ENCODE assay signal across 1 cellular context in the genomic region with DNA sequence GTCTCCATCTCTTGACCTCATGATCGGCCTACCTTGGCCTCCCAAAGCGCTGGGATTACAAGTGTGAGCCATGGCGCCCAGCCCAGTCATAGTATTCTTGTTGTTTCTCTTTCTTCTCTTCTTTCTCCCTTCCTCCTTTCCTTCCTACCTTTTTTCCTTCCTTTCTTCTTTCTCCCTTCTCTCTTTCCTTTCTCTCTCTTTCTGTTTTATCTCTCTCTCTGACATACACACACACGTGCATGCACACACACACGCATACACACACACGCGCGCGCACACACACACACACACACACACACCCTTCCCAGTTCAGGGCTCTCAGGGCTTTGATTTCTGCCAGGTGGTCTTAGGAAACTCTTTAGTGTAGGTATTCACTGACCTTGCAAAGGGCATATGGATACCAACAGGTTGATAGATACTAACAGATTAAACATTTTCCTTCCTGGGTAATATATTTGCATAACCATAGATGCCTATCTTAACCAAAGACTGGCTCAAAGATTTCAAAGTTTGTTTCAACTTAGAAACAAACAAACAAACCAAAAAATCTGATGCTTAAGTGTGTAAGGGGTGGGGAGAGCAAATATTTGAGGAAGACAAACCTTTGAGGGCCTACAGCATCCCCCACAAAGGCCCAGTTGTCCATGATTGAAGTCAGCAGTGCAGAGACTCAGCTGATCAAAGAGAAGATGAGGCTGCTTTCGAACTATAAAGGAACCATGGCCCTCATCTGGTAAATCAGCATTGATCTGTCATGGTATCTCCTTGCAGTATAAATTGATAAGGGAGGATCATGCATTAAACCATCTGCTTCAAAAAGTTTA.
TF ChIP-seq lines count a peak whose summit lies in the region.

No MANE protein-coding gene starts in this region.

TF ChIP-seq in GM23338, 12 proteins besides CTCF, POLR2A, EP300 and RAD21 (continued from another document):
- TF ChIP-seq, protein P1, sequence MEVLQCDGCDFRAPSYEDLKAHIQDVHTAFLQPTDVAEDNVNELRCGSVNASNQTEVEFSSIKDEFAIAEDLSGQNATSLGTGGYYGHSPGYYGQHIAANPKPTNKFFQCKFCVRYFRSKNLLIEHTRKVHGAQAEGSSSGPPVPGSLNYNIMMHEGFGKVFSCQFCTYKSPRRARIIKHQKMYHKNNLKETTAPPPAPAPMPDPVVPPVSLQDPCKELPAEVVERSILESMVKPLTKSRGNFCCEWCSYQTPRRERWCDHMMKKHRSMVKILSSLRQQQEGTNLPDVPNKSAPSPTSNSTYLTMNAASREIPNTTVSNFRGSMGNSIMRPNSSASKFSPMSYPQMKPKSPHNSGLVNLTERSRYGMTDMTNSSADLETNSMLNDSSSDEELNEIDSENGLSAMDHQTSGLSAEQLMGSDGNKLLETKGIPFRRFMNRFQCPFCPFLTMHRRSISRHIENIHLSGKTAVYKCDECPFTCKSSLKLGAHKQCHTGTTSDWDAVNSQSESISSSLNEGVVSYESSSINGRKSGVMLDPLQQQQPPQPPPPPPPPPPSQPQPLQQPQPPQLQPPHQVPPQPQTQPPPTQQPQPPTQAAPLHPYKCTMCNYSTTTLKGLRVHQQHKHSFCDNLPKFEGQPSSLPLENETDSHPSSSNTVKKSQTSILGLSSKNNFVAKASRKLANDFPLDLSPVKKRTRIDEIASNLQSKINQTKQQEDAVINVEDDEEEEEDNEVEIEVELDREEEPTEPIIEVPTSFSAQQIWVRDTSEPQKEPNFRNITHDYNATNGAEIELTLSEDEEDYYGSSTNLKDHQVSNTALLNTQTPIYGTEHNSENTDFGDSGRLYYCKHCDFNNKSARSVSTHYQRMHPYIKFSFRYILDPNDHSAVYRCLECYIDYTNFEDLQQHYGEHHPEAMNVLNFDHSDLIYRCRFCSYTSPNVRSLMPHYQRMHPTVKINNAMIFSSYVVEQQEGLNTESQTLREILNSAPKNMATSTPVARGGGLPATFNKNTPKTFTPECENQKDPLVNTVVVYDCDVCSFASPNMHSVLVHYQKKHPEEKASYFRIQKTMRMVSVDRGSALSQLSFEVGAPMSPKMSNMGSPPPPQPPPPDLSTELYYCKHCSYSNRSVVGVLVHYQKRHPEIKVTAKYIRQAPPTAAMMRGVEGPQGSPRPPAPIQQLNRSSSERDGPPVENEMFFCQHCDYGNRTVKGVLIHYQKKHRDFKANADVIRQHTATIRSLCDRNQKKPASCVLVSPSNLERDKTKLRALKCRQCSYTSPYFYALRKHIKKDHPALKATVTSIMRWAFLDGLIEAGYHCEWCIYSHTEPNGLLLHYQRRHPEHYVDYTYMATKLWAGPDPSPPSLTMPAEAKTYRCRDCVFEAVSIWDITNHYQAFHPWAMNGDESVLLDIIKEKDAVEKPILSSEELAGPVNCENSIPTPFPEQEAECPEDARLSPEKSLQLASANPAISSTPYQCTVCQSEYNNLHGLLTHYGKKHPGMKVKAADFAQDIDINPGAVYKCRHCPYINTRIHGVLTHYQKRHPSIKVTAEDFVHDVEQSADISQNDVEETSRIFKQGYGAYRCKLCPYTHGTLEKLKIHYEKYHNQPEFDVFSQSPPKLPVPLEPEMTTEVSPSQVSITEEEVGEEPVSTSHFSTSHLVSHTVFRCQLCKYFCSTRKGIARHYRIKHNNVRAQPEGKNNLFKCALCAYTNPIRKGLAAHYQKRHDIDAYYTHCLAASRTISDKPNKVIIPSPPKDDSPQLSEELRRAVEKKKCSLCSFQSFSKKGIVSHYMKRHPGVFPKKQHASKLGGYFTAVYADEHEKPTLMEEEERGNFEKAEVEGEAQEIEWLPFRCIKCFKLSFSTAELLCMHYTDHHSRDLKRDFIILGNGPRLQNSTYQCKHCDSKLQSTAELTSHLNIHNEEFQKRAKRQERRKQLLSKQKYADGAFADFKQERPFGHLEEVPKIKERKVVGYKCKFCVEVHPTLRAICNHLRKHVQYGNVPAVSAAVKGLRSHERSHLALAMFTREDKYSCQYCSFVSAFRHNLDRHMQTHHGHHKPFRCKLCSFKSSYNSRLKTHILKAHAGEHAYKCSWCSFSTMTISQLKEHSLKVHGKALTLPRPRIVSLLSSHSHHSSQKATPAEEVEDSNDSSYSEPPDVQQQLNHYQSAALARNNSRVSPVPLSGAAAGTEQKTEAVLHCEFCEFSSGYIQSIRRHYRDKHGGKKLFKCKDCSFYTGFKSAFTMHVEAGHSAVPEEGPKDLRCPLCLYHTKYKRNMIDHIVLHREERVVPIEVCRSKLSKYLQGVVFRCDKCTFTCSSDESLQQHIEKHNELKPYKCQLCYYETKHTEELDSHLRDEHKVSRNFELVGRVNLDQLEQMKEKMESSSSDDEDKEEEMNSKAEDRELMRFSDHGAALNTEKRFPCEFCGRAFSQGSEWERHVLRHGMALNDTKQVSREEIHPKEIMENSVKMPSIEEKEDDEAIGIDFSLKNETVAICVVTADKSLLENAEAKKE (CRISPR knock-in tag; IDR thresholded peaks at IDR 0.05), result no peak
- TF ChIP-seq STAT1 (IDR thresholded peaks at IDR 0.05; ENCODE audit: unreplicated experiment) (no peak), JUNB (IDR thresholded peaks at IDR 0.05; ENCODE audit: unreplicated experiment) (no peak), NANOG (IDR thresholded peaks at IDR 0.05; ENCODE audit: borderline replicate concordance) (no peak), EZH2 (IDR thresholded peaks at IDR 0.05; ENCODE audit: low read depth, unreplicated experiment) (no peak)
- TF ChIP-seq, protein P2, sequence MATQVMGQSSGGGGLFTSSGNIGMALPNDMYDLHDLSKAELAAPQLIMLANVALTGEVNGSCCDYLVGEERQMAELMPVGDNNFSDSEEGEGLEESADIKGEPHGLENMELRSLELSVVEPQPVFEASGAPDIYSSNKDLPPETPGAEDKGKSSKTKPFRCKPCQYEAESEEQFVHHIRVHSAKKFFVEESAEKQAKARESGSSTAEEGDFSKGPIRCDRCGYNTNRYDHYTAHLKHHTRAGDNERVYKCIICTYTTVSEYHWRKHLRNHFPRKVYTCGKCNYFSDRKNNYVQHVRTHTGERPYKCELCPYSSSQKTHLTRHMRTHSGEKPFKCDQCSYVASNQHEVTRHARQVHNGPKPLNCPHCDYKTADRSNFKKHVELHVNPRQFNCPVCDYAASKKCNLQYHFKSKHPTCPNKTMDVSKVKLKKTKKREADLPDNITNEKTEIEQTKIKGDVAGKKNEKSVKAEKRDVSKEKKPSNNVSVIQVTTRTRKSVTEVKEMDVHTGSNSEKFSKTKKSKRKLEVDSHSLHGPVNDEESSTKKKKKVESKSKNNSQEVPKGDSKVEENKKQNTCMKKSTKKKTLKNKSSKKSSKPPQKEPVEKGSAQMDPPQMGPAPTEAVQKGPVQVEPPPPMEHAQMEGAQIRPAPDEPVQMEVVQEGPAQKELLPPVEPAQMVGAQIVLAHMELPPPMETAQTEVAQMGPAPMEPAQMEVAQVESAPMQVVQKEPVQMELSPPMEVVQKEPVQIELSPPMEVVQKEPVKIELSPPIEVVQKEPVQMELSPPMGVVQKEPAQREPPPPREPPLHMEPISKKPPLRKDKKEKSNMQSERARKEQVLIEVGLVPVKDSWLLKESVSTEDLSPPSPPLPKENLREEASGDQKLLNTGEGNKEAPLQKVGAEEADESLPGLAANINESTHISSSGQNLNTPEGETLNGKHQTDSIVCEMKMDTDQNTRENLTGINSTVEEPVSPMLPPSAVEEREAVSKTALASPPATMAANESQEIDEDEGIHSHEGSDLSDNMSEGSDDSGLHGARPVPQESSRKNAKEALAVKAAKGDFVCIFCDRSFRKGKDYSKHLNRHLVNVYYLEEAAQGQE (IDR thresholded peaks at IDR 0.05; ENCODE audit: unreplicated experiment), result no peak
